11 cellular contexts compared by ENCODE assay signal in the genomic region with DNA sequence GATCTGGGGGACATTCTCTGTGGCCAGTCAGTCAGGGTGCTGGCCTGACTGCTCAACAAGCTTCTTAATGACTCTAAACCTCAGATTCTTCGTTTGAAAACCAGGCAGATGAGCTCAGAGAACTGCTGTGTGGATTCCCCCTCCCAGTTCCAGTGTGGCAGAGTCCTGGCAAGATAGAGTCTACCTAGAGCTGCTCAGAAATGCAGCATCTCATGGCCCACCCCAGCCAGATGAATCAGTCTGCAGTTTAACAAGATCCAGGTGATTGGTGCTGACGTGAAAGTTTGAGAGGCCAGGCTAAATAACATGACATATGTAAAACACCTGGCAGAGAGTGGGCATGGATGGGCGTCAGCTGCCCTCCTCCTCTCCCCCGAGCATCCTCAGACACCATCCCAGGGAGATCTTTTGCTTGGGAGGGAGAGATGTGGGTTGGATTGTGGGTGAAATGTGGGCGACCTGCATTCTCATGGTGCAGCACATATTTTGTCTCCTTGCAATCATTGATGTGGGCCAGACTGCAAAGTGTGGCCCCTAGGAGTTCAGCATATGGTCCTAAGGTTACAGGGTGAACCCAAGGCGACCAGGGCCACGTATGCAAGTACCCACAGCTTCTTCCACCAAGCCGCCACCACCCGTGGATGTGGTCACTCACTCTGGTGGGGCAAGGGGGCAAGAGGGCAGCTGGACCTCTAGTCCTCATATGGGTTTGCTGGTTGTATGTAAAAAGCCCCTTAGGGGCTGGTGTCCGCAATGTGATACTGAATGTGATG. TPM values are rescaled to one million over a fixed set of nuclear protein-coding genes. Genes with fewer than 3 reads are reported as not detected.
DNase-seq lines count a peak whose midpoint lies in the region; ATAC-seq and TF ChIP-seq lines count a peak whose summit lies in the region.
"Had no signal": no experiment of that assay in that cellular context is flagged by ENCODE, and none has a peak within 500 bp of the region (broad histone marks: within the 10 kb centered on the region; RNA-seq: fewer than 3 reads in every experiment).

No MANE protein-coding gene starts in this region.

- H3K4me2 ChIP-seq in fibroblast of lung (ENCODE audit: extremely low read depth, insufficient read depth, low read length) = no peak overlapping the region

- no peak overlapping the region for H2AFZ ChIP-seq in fibroblast of lung (ENCODE audit: low read length)

- peak overlapping the region; percentile 44 for H3K4me3 Mint-ChIP-seq in activated CD4-positive, alpha-beta T cell treated with anti-CD3 and anti-CD28 coated beads for 36 hours

- H3K4me3 ChIP-seq in fibroblast of lung (replicated peaks in 1 of 4; ENCODE audit: control extremely low read depth in 1 of 4, insufficient read depth in 1 of 4, low read depth in 3 of 4, low read length in 4 of 4) (no peak overlapping the region), skin epidermis (no peak overlapping the region)

- no peaks in the 10 kb centered on the region for H3K9me3 Mint-ChIP-seq in activated CD4-positive, alpha-beta T cell treated with anti-CD3 and anti-CD28 coated beads for 36 hours (ENCODE audit: low read depth)

- ATAC-seq in activated CD4-positive, alpha-beta T cell treated with anti-CD3 and anti-CD28 coated beads for 36 hours = no peak
- no peak for ATAC-seq in HG03039 (IDR thresholded peaks at IDR 0.05; ENCODE audit: unreplicated experiment)

- peak overlapping the region; percentile 98 for H3K27ac ChIP-seq in RWPE1
- H3K27ac ChIP-seq in fibroblast of lung (ENCODE audit: insufficient read depth, low read length) = peak overlapping the region; percentile 97
- H3K27ac ChIP-seq in skin epidermis = peak overlapping the region in 12 of 21 experiments; percentile 31 to 98 (median 92)

- H3K79me2 ChIP-seq in fibroblast of lung (ENCODE audit: control insufficient read depth, insufficient read depth, low read length) = no peaks in the 10 kb centered on the region

- DNase-seq in activated CD4-positive, alpha-beta T cell treated with anti-CD3 and anti-CD28 coated beads for 36 hours = no peak
- no peak for DNase-seq in activated CD4-positive, alpha-beta T cell treated with anti-CD3 and anti-CD28 coated beads for 4 hours
- no peak for DNase-seq in RWPE1 (ENCODE audit: low spot score)
- no peak for DNase-seq in fibroblast of lung (ENCODE audit: low read depth in 2 of 2)
- DNase-seq in epidermal melanocyte (ENCODE audit: insufficient read length, low spot score) = no peak
- DNase-seq in SKM-1 (lab: John Stamatoyannopoulos, UW; ENCODE audit: unreplicated experiment) = no peak
- DNase-seq: hippocampal formation, Karpas-422, NCI-H226 had no signal

- H3K27me3 ChIP-seq in fibroblast of lung (ENCODE audit: control insufficient read depth, insufficient read depth, low read length) = no peaks in the 10 kb centered on the region

- TF ChIP-seq CTCF in RWPE1 (conservative IDR thresholded peaks at IDR 0.05; ENCODE audit: low read depth) = no peak
- TF ChIP-seq CTCF in fibroblast of lung (conservative IDR thresholded peaks at IDR 0.05 in 1 of 2, IDR thresholded peaks at IDR 0.05 in 1 of 2; ENCODE audit: low read depth in 1 of 2, low read length in 2 of 2) = no peak

- no peak overlapping the region for H3K9ac ChIP-seq in fibroblast of lung (ENCODE audit: insufficient read depth, low read length)

- peaks cover 52% of the 10 kb centered on the region for H3K4me1 Mint-ChIP-seq in activated CD4-positive, alpha-beta T cell treated with anti-CD3 and anti-CD28 coated beads for 36 hours

- no peaks in the 10 kb centered on the region for H3K36me3 Mint-ChIP-seq in activated CD4-positive, alpha-beta T cell treated with anti-CD3 and anti-CD28 coated beads for 36 hours (ENCODE audit: low read depth)

- H4K20me1 ChIP-seq in fibroblast of lung (ENCODE audit: control insufficient read depth, extremely low read depth, insufficient read depth, low read length) = no peaks in the 10 kb centered on the region

- H3K27ac Mint-ChIP-seq in activated CD4-positive, alpha-beta T cell treated with anti-CD3 and anti-CD28 coated beads for 36 hours = peak overlapping the region; percentile 48

- CTCF ChIA-PET in activated CD4-positive, alpha-beta T cell treated with anti-CD3 and anti-CD28 coated beads for 36 hours (lab: Charles Lee) = interaction anchor here (0.6 to 1.6 kb wide), 9 partner anchors 9 to 82 kb away, joined by 3 to 5 read pairs (median 3); no protein-coding TSS in a partner anchor
- CTCF ChIA-PET in RWPE1 (lab: Yijun Ruan, JAX) = no interaction called here

- no peaks in the 10 kb centered on the region for H3K9me3 ChIP-seq in fibroblast of lung (ENCODE audit: control insufficient read depth, insufficient read depth, low read depth, low read length)

- POLR2A ChIA-PET in activated CD4-positive, alpha-beta T cell treated with anti-CD3 and anti-CD28 coated beads for 36 hours (lab: Charles Lee) = no interaction called here
- POLR2A ChIA-PET in RWPE1 (lab: Yijun Ruan, JAX; ENCODE audit: low non-redundant PET) = interaction anchor here (0.6 kb wide), 1 partner anchor 62 kb away, joined by 4 read pairs; no protein-coding TSS in a partner anchor

- intact Hi-C loops in activated CD4-positive, alpha-beta T cell treated with anti-CD3 and anti-CD28 coated beads for 36 hours (cut with DNase I, micrococcal nuclease) = no loop called here

- H3K4me1 ChIP-seq in fibroblast of lung (ENCODE audit: control insufficient read depth, extremely low read depth, insufficient read depth, low read length) = peaks cover 37% of the 10 kb centered on the region

- no peaks in the 10 kb centered on the region for H3K27me3 Mint-ChIP-seq in activated CD4-positive, alpha-beta T cell treated with anti-CD3 and anti-CD28 coated beads for 36 hours

- H3K36me3 ChIP-seq in fibroblast of lung (ENCODE audit: control insufficient read depth, insufficient read depth, low read length) = no peaks in the 10 kb centered on the region

RNA-seq across cellular contexts. Expression of a gene that starts 19.5 kb away (rescaled TPM):
- 100 to 1,000 TPM; 150 to 162 TPM for total RNA-seq in activated CD4-positive, alpha-beta T cell treated with anti-CD3 and anti-CD28 coated beads for 36 hours
- 163 and 185 TPM in 2 replicates for total RNA-seq in fibroblast of lung
- 52.6 and 87.8 TPM in 2 replicates for polyA plus RNA-seq in fibroblast of lung
- polyA plus RNA-seq in fibroblast of lung (2012) = 59.6 and 94.1 TPM in 2 replicates
- 48.9 and 50.2 TPM in 2 replicates for polyA minus RNA-seq in fibroblast of lung (ENCODE audit: low replicate concordance)

RNA-seq across cellular contexts. Expression of a gene that starts 38.1 kb away (rescaled TPM):
- 10 to 100 TPM; 73.3 to 75.0 TPM for total RNA-seq in activated CD4-positive, alpha-beta T cell treated with anti-CD3 and anti-CD28 coated beads for 36 hours
- total RNA-seq in fibroblast of lung = 29.8 and 34.5 TPM in 2 replicates
- polyA plus RNA-seq in fibroblast of lung = 21.7 and 22.4 TPM in 2 replicates
- polyA plus RNA-seq in fibroblast of lung (2012) = 16.6 and 21.3 TPM in 2 replicates
- polyA minus RNA-seq in fibroblast of lung (ENCODE audit: low replicate concordance) = 27.9 and 37.7 TPM in 2 replicates
